17 cellular contexts compared by ENCODE assay signal in genomic region chr2:64225491-64225890, GRCh38.
DNase-seq lines count a peak whose midpoint lies in the region; FAIRE-seq and TF ChIP-seq lines count a peak whose summit lies in the region.
"Had no signal": no experiment of that assay in that cellular context is flagged by ENCODE, and none has a peak within 500 bp of the region (broad histone marks: within the 10 kb centered on the region; RNA-seq: fewer than 3 reads in every experiment).

No MANE protein-coding gene starts in this region.

- H3K79me1 ChIP-seq in trophoblast cell (ENCODE audit: low read length) = peaks cover 8% of the 10 kb centered on the region

- no peak overlapping the region for H2BK12ac ChIP-seq in trophoblast cell (ENCODE audit: low read length)

- in situ Hi-C loops in ACHN (cut with HindIII; ENCODE audit: low pct_ligation_motif_present, low pct_unique_long_range_greater_than_20kb, low sequenced_read_pairs) = no loop called here

- no peak overlapping the region for H4K91ac ChIP-seq in trophoblast cell (ENCODE audit: low read depth, low read length)

- H2BK120ac ChIP-seq in trophoblast cell (ENCODE audit: insufficient read depth, low read length, poor library complexity) = no peak overlapping the region

- H3K36me3 Mint-ChIP-seq in activated naive CD8-positive, alpha-beta T cell = no peaks in the 10 kb centered on the region
- H3K36me3 Mint-ChIP-seq in activated naive CD8-positive, alpha-beta T cell treated with anti-CD3 and anti-CD28 coated beads for 36 hours = peaks cover 2% of the 10 kb centered on the region
- no peaks in the 10 kb centered on the region for H3K36me3 Mint-ChIP-seq in astrocyte (ENCODE audit: low read depth, unreplicated experiment)
- H3K36me3 Mint-ChIP-seq in progenitor cell of endocrine pancreas (ENCODE audit: insufficient read depth) = no peaks in the 10 kb centered on the region

- peaks cover 32% of the 10 kb centered on the region for H3K4me1 Mint-ChIP-seq in activated naive CD8-positive, alpha-beta T cell (ENCODE audit: low read depth)
- H3K4me1 Mint-ChIP-seq in activated naive CD8-positive, alpha-beta T cell treated with anti-CD3 and anti-CD28 coated beads for 36 hours = peaks cover 32% of the 10 kb centered on the region
- peaks cover 23% of the 10 kb centered on the region for H3K4me1 Mint-ChIP-seq in astrocyte (ENCODE audit: low read depth, unreplicated experiment)
- peaks cover 45% of the 10 kb centered on the region for H3K4me1 Mint-ChIP-seq in progenitor cell of endocrine pancreas (ENCODE audit: low read depth)

- DNase-seq in activated naive CD8-positive, alpha-beta T cell treated with anti-CD3 and anti-CD28 coated beads for 36 hours = no peak
- DNase-seq in LHCN-M2 (ENCODE audit: low read depth) = peak; percentile 76
- peak; percentile 6 for DNase-seq in astrocyte (ENCODE audit: low read depth)
- peak; percentile 69 to 88 for DNase-seq in trophoblast cell
- no peak for DNase-seq in NCI-H1105 (lab: John Stamatoyannopoulos, UW)
- DNase-seq in ACHN = no peak
- no peak for DNase-seq in progenitor cell of endocrine pancreas (ENCODE audit: low spot score, unreplicated experiment)
- DNase-seq: activated CD4-positive, alpha-beta T cell treated with anti-CD3 and anti-CD28 coated beads, Interleukin-2, amount 50 U/mL, for 4 hours; cortex of kidney; gastrocnemius medialis; left ventricle myocardium superior; MV-4-11; NCI-H524 treated with DMSO at 0.1 percent for 48 hours; OCI-M1; thyroid gland had no signal

- H3K9me3 Mint-ChIP-seq in activated naive CD8-positive, alpha-beta T cell (ENCODE audit: low read depth) = no peaks in the 10 kb centered on the region
- no peaks in the 10 kb centered on the region for H3K9me3 Mint-ChIP-seq in activated naive CD8-positive, alpha-beta T cell treated with anti-CD3 and anti-CD28 coated beads for 36 hours
- H3K9me3 Mint-ChIP-seq in astrocyte (ENCODE audit: unreplicated experiment) (no peaks in the 10 kb centered on the region), progenitor cell of endocrine pancreas (ENCODE audit: low read depth) (no peaks in the 10 kb centered on the region)
- H3K9me3 Mint-ChIP-seq: IgD-negative memory B cell had no signal

- H3K4me1 ChIP-seq in astrocyte (ENCODE audit: insufficient read depth, low read length) (peaks cover 8% of the 10 kb centered on the region), trophoblast cell (ENCODE audit: control insufficient read depth in 1 of 2, insufficient read depth in 2 of 2, low read length in 2 of 2) (peaks cover 7 to 8% of the 10 kb centered on the region in 2 experiments)

- H3K36me3 ChIP-seq in astrocyte (ENCODE audit: insufficient read depth, low read length) (no peaks in the 10 kb centered on the region), trophoblast cell (ENCODE audit: control insufficient read depth in 1 of 2, insufficient read depth in 2 of 2, low read length in 2 of 2) (no peaks in the 10 kb centered on the region)
- H3K36me3 ChIP-seq: gastrocnemius medialis, thyroid gland had no signal

- H3K4ac ChIP-seq in trophoblast cell (ENCODE audit: low read depth, low read length) = no peak overlapping the region

- H3K23ac ChIP-seq in trophoblast cell (ENCODE audit: low read length) = no peak overlapping the region

- peak overlapping the region; percentile 3 for H3K27ac Mint-ChIP-seq in activated naive CD8-positive, alpha-beta T cell
- no peak overlapping the region for H3K27ac Mint-ChIP-seq in activated naive CD8-positive, alpha-beta T cell treated with anti-CD3 and anti-CD28 coated beads for 36 hours
- H3K27ac Mint-ChIP-seq in astrocyte (ENCODE audit: unreplicated experiment) (peak overlapping the region; percentile 0), progenitor cell of endocrine pancreas (no peak overlapping the region)

- no peak overlapping the region for H4K12ac ChIP-seq in trophoblast cell (ENCODE audit: low read depth, low read length)

- no peaks in the 10 kb centered on the region for H4K20me1 ChIP-seq in astrocyte (ENCODE audit: insufficient read depth, low read length)

- H3K27me3 ChIP-seq in astrocyte (ENCODE audit: insufficient read depth, low read length) (peaks cover 22% of the 10 kb centered on the region), trophoblast cell (ENCODE audit: insufficient read depth, low read length) (no peaks in the 10 kb centered on the region)
- H3K27me3 ChIP-seq: gastrocnemius medialis, thyroid gland had no signal

- no peaks in the 10 kb centered on the region for H3K79me2 ChIP-seq in astrocyte (ENCODE audit: insufficient read depth, low read length)
- no peaks in the 10 kb centered on the region for H3K79me2 ChIP-seq in trophoblast cell (ENCODE audit: control insufficient read depth, insufficient read depth, low read length, poor library complexity)

- H2AFZ ChIP-seq in astrocyte (ENCODE audit: low read depth, low read length) (no peak overlapping the region), trophoblast cell (ENCODE audit: insufficient read depth, low read length, poor library complexity) (no peak overlapping the region)

- H3K4me3 Mint-ChIP-seq in activated naive CD8-positive, alpha-beta T cell = no peak overlapping the region
- no peak overlapping the region for H3K4me3 Mint-ChIP-seq in activated naive CD8-positive, alpha-beta T cell treated with anti-CD3 and anti-CD28 coated beads for 36 hours
- H3K4me3 Mint-ChIP-seq in astrocyte (ENCODE audit: unreplicated experiment) (no peak overlapping the region), progenitor cell of endocrine pancreas (ENCODE audit: low read depth) (no peak overlapping the region)

- no peak for FAIRE-seq in astrocyte (lab: Jason Lieb, UNC)

- no peak overlapping the region for H3K4me2 ChIP-seq in astrocyte (ENCODE audit: low read length)
- no peak overlapping the region for H3K4me2 ChIP-seq in trophoblast cell (ENCODE audit: low read length)

- H2BK5ac ChIP-seq in trophoblast cell (ENCODE audit: low read depth, low read length, poor library complexity) = no peak overlapping the region

- H3K4me3 ChIP-seq in astrocyte (ENCODE audit: insufficient read depth, low read depth, low read length) = no peak overlapping the region
- H3K4me3 ChIP-seq in trophoblast cell (ENCODE audit: low read depth, low read length) = no peak overlapping the region
- H3K4me3 ChIP-seq: gastrocnemius medialis, thyroid gland had no signal

- no peak overlapping the region for H4K8ac ChIP-seq in trophoblast cell (ENCODE audit: low read depth, low read length)

- no peak overlapping the region for H3K18ac ChIP-seq in trophoblast cell (ENCODE audit: low read length)

- H3K9me3 ChIP-seq in astrocyte (ENCODE audit: insufficient read depth, low read depth, low read length) = no peaks in the 10 kb centered on the region
- H3K9me3 ChIP-seq in trophoblast cell (ENCODE audit: insufficient read depth, low read depth, low read length) = no peaks in the 10 kb centered on the region
- H3K9me3 ChIP-seq: gastrocnemius medialis, thyroid gland had no signal

- H3K9ac ChIP-seq in astrocyte (ENCODE audit: low read length) (no peak overlapping the region), trophoblast cell (ENCODE audit: low read length) (no peak overlapping the region)

- no peak overlapping the region for H3K27ac ChIP-seq in astrocyte (ENCODE audit: low read depth, low read length)
- no peak overlapping the region for H3K27ac ChIP-seq in trophoblast cell (ENCODE audit: low read depth, low read length)
- H3K27ac ChIP-seq: gastrocnemius medialis, thyroid gland had no signal

- H2AK5ac ChIP-seq in trophoblast cell (ENCODE audit: low read length) = no peak overlapping the region

- WGBS in trophoblast cell (ENCODE audit: extremely low coverage, insufficient coverage, insufficient read length) = no CpG with 5 or more reads among the region's 1 CpG

- no peak for TF ChIP-seq CTCF in astrocyte (IDR thresholded peaks at IDR 0.05; ENCODE audit: insufficient read depth, low read depth, low read length)
- no peak for TF ChIP-seq CTCF in progenitor cell of endocrine pancreas (IDR thresholded peaks at IDR 0.05; ENCODE audit: unreplicated experiment)

- H3K27me3 Mint-ChIP-seq in activated naive CD8-positive, alpha-beta T cell = no peaks in the 10 kb centered on the region
- peaks cover 9% of the 10 kb centered on the region for H3K27me3 Mint-ChIP-seq in activated naive CD8-positive, alpha-beta T cell treated with anti-CD3 and anti-CD28 coated beads for 36 hours
- H3K27me3 Mint-ChIP-seq in astrocyte (ENCODE audit: low read depth, unreplicated experiment) = no peaks in the 10 kb centered on the region
- peaks cover 7% of the 10 kb centered on the region for H3K27me3 Mint-ChIP-seq in progenitor cell of endocrine pancreas
- H3K27me3 Mint-ChIP-seq: IgD-negative memory B cell had no signal

- H3K14ac ChIP-seq in trophoblast cell (ENCODE audit: low read length) = no peak overlapping the region

Comparison
In these comparisons a context has a peak if more than half of its experiments do, and no peak if none do; other contexts are left out.
1. H3K27ac Mint-ChIP-seq: peak in activated naive CD8-positive, alpha-beta T cell (single experiment) and astrocyte (single experiment); none in activated naive CD8-positive, alpha-beta T cell treated with anti-CD3 and anti-CD28 coated beads for 36 hours (single experiment) and progenitor cell of endocrine pancreas (single experiment).
2. DNase-seq: peak in LHCN-M2 (single experiment), astrocyte (single experiment) and trophoblast cell (2 of 2); none in activated naive CD8-positive, alpha-beta T cell treated with anti-CD3 and anti-CD28 coated beads for 36 hours (single experiment), NCI-H1105 (single experiment), ACHN (single experiment) and progenitor cell of endocrine pancreas (single experiment).